1 cellular context compared by ENCODE assay signal in genomic region chr19:4229179-4229931, GRCh38.
A peak's percentile ranks its signal among the peaks of the same experiment; 100 is the strongest.
TF ChIP-seq lines count a peak whose summit lies in the region.

Gene EBI3, plus strand, starts transcription at chr19:4229523. Its CDS starts 28 bp downstream, at chr19:4229551.

TF ChIP-seq in HepG2, 621 proteins besides CTCF, POLR2A, EP300 and RAD21 (continued from another document and continues in another):
- no peak for TF ChIP-seq ZNF580 (CRISPR knock-in tag; IDR thresholded peaks at IDR 0.05; ENCODE audit: borderline replicate concordance, low read depth)
- TF ChIP-seq, protein P1, sequence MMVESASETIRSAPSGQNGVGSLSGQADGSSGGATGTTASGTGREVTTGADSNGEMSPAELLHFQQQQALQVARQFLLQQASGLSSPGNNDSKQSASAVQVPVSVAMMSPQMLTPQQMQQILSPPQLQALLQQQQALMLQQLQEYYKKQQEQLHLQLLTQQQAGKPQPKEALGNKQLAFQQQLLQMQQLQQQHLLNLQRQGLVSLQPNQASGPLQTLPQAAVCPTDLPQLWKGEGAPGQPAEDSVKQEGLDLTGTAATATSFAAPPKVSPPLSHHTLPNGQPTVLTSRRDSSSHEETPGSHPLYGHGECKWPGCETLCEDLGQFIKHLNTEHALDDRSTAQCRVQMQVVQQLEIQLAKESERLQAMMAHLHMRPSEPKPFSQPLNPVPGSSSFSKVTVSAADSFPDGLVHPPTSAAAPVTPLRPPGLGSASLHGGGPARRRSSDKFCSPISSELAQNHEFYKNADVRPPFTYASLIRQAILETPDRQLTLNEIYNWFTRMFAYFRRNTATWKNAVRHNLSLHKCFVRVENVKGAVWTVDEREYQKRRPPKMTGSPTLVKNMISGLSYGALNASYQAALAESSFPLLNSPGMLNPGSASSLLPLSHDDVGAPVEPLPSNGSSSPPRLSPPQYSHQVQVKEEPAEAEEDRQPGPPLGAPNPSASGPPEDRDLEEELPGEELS (CRISPR knock-in tag; IDR thresholded peaks at IDR 0.05), result 0 out of 2 replicates have a peak, but pooled peaks have one; percentile 16
- TF ChIP-seq ZNF251 (CRISPR knock-in tag; IDR thresholded peaks at IDR 0.05), result no peak
- TF ChIP-seq ZNF746 (CRISPR knock-in tag; IDR thresholded peaks at IDR 0.05), result peak; percentile 59; the same call in 1 of the 2 replicates
- peak; percentile 56; the same call in 1 of the 2 replicates for TF ChIP-seq ZNF501 (CRISPR knock-in tag; IDR thresholded peaks at IDR 0.05)
- TF ChIP-seq FOXC1 (CRISPR knock-in tag; IDR thresholded peaks at IDR 0.05; ENCODE audit: borderline replicate concordance), result no peak
- TF ChIP-seq ZNF280B (CRISPR knock-in tag; IDR thresholded peaks at IDR 0.05; ENCODE audit: borderline replicate concordance), result peak; percentile 76
- peak; percentile 34; the same call in 1 of the 2 replicates for TF ChIP-seq SP5 (CRISPR knock-in tag; IDR thresholded peaks at IDR 0.05; ENCODE audit: borderline replicate concordance, low read depth)
- no peak for TF ChIP-seq NFIC (IDR thresholded peaks at IDR 0.05; ENCODE audit: low read length)
- no peak for TF ChIP-seq MLX (CRISPR knock-in tag; IDR thresholded peaks at IDR 0.05)
- peak; percentile 66; the same call in 1 of the 2 replicates for TF ChIP-seq ZNF891 (CRISPR knock-in tag; IDR thresholded peaks at IDR 0.05)
- no peak for TF ChIP-seq HNRNPL (IDR thresholded peaks at IDR 0.05; ENCODE audit: low read depth, low read length)
- peak; percentile 39; the same call in 1 of the 2 replicates for TF ChIP-seq MED1 (CRISPR knock-in tag; IDR thresholded peaks at IDR 0.05)
- peak; percentile 68; the same call in 1 of the 2 replicates for TF ChIP-seq ZNF670 (CRISPR knock-in tag; IDR thresholded peaks at IDR 0.05; ENCODE audit: borderline replicate concordance)
- TF ChIP-seq, protein P2, sequence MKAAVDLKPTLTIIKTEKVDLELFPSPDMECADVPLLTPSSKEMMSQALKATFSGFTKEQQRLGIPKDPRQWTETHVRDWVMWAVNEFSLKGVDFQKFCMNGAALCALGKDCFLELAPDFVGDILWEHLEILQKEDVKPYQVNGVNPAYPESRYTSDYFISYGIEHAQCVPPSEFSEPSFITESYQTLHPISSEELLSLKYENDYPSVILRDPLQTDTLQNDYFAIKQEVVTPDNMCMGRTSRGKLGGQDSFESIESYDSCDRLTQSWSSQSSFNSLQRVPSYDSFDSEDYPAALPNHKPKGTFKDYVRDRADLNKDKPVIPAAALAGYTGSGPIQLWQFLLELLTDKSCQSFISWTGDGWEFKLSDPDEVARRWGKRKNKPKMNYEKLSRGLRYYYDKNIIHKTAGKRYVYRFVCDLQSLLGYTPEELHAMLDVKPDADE (CRISPR knock-in tag; IDR thresholded peaks at IDR 0.05), result no peak
- no peak for TF ChIP-seq KLF11 (CRISPR knock-in tag; IDR thresholded peaks at IDR 0.05)
- no peak for TF ChIP-seq ZNF766 (CRISPR knock-in tag; IDR thresholded peaks at IDR 0.05; ENCODE audit: borderline replicate concordance)
- no peak for TF ChIP-seq NFE2 (CRISPR knock-in tag; IDR thresholded peaks at IDR 0.05)
- TF ChIP-seq, protein P3, sequence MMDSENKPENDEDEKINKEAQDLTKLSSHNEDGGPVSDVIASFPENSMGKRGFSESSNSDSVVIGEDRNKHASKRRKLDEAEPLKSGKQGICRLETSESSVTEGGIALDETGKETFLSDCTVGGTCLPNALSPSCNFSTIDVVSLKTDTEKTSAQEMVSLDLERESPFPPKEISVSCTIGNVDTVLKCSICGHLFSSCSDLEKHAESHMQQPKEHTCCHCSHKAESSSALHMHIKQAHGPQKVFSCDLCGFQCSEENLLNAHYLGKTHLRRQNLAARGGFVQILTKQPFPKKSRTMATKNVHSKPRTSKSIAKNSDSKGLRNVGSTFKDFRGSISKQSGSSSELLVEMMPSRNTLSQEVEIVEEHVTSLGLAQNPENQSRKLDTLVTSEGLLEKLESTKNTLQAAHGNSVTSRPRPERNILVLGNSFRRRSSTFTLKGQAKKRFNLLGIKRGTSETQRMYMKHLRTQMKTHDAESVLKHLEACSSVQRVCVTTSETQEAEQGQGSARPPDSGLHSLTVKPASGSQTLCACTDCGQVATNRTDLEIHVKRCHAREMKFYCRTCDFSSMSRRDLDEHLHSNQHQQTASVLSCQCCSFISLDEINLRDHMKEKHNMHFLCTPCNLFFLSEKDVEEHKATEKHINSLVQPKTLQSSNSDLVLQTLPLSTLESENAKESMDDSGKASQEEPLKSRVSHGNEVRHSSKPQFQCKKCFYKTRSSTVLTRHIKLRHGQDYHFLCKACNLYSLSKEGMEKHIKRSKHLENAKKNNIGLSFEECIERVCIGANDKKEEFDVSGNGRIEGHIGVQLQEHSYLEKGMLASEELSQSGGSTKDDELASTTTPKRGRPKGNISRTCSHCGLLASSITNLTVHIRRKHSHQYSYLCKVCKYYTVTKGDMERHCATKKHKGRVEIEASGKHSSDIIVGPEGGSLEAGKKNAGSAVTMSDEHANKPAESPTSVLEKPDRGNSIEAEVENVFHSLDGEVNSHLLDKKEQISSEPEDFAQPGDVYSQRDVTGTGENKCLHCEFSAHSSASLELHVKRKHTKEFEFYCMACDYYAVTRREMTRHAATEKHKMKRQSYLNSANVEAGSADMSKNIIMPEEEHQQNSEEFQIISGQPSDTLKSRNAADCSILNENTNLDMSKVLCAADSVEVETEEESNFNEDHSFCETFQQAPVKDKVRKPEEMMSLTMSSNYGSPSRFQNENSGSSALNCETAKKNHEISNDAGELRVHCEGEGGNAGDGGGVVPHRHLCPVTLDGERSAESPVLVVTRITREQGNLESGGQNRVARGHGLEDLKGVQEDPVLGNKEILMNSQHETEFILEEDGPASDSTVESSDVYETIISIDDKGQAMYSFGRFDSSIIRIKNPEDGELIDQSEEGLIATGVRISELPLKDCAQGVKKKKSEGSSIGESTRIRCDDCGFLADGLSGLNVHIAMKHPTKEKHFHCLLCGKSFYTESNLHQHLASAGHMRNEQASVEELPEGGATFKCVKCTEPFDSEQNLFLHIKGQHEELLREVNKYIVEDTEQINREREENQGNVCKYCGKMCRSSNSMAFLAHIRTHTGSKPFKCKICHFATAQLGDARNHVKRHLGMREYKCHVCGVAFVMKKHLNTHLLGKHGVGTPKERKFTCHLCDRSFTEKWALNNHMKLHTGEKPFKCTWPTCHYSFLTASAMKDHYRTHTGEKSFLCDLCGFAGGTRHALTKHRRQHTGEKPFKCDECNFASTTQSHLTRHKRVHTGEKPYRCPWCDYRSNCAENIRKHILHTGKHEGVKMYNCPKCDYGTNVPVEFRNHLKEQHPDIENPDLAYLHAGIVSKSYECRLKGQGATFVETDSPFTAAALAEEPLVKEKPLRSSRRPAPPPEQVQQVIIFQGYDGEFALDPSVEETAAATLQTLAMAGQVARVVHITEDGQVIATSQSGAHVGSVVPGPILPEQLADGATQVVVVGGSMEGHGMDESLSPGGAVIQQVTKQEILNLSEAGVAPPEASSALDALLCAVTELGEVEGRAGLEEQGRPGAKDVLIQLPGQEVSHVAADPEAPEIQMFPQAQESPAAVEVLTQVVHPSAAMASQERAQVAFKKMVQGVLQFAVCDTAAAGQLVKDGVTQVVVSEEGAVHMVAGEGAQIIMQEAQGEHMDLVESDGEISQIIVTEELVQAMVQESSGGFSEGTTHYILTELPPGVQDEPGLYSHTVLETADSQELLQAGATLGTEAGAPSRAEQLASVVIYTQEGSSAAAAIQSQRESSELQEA (CRISPR knock-in tag; IDR thresholded peaks at IDR 0.05; ENCODE audit: not compliant biosample characterization), result peak; percentile 83
- peak; percentile 47; the same call in 1 of the 2 replicates for TF ChIP-seq ZNF292 (CRISPR knock-in tag; IDR thresholded peaks at IDR 0.05; ENCODE audit: borderline replicate concordance, low read depth)
- TF ChIP-seq KDM6A (CRISPR knock-in tag; IDR thresholded peaks at IDR 0.05; ENCODE audit: low read depth), result peak; percentile 35; the same call in 1 of the 2 replicates
- TF ChIP-seq, protein P4, sequence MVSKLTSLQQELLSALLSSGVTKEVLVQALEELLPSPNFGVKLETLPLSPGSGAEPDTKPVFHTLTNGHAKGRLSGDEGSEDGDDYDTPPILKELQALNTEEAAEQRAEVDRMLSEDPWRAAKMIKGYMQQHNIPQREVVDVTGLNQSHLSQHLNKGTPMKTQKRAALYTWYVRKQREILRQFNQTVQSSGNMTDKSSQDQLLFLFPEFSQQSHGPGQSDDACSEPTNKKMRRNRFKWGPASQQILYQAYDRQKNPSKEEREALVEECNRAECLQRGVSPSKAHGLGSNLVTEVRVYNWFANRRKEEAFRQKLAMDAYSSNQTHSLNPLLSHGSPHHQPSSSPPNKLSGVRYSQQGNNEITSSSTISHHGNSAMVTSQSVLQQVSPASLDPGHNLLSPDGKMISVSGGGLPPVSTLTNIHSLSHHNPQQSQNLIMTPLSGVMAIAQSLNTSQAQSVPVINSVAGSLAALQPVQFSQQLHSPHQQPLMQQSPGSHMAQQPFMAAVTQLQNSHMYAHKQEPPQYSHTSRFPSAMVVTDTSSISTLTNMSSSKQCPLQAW (CRISPR knock-in tag; IDR thresholded peaks at IDR 0.05), result peak; percentile 58
- peak; percentile 27; the same call in 1 of the 2 replicates for TF ChIP-seq ARHGAP35 (CRISPR knock-in tag; IDR thresholded peaks at IDR 0.05; ENCODE audit: borderline replicate concordance)
- TF ChIP-seq RBM39 (IDR thresholded peaks at IDR 0.05; ENCODE audit: low read depth, low read length, poor library complexity, severe bottlenecking), result no peak
- 0 out of 2 replicates have a peak, but pooled peaks have one; percentile 36 for TF ChIP-seq ZNF720 (CRISPR knock-in tag; IDR thresholded peaks at IDR 0.05)
- TF ChIP-seq ZFX (CRISPR knock-in tag; IDR thresholded peaks at IDR 0.05; ENCODE audit: low read depth), result 0 out of 2 replicates have a peak, but pooled peaks have one; percentile 16
- TF ChIP-seq CBX5 (CRISPR knock-in tag; IDR thresholded peaks at IDR 0.05; ENCODE audit: borderline replicate concordance), result 0 out of 2 replicates have a peak, but pooled peaks have one; percentile 14
- no peak for TF ChIP-seq SRF (IDR thresholded peaks at IDR 0.05; ENCODE audit: low read depth, low read length)
- TF ChIP-seq SALL1 (CRISPR knock-in tag; IDR thresholded peaks at IDR 0.05), result peak; percentile 67
- peak; percentile 42; the same call in 1 of the 2 replicates for TF ChIP-seq ZMYM2 (CRISPR knock-in tag; IDR thresholded peaks at IDR 0.05)
- TF ChIP-seq KDM2A (CRISPR knock-in tag; IDR thresholded peaks at IDR 0.05; ENCODE audit: borderline replicate concordance, low read depth), result 0 out of 2 replicates have a peak, but pooled peaks have one; percentile 21
- TF ChIP-seq MAZ (IDR thresholded peaks at IDR 0.05; ENCODE audit: borderline replicate concordance, low read depth, low read length), result no peak
- TF ChIP-seq MAZ (CRISPR knock-in tag; IDR thresholded peaks at IDR 0.05; ENCODE audit: low read depth), result peak; percentile 61; the same call in 1 of the 2 replicates
- TF ChIP-seq, protein P5, sequence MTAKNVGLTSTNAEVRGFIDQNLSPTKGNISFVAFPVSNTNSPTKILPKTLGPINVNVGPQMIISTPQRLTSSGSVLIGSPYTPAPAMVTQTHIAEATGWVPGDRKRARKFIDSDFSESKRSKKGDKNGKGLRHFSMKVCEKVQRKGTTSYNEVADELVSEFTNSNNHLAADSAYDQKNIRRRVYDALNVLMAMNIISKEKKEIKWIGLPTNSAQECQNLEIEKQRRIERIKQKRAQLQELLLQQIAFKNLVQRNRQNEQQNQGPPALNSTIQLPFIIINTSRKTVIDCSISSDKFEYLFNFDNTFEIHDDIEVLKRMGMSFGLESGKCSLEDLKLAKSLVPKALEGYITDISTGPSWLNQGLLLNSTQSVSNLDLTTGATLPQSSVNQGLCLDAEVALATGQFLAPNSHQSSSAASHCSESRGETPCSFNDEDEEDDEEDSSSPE (CRISPR knock-in tag; IDR thresholded peaks at IDR 0.05), result no peak
- TF ChIP-seq SRY (CRISPR knock-in tag; IDR thresholded peaks at IDR 0.05), result 0 out of 2 replicates have a peak, but pooled peaks have one; percentile 33
- TF ChIP-seq NFATC3 (CRISPR knock-in tag; IDR thresholded peaks at IDR 0.05), result no peak
- 0 out of 2 replicates have a peak, but pooled peaks have one; percentile 35 for TF ChIP-seq KDM5B (CRISPR knock-in tag; IDR thresholded peaks at IDR 0.05; ENCODE audit: borderline replicate concordance)
- TF ChIP-seq RXRB (CRISPR knock-in tag; IDR thresholded peaks at IDR 0.05; ENCODE audit: borderline replicate concordance), result peak; percentile 55; the same call in 1 of the 2 replicates
- peak; percentile 64; the same call in 1 of the 2 replicates for TF ChIP-seq ZNF567 (CRISPR knock-in tag; IDR thresholded peaks at IDR 0.05; ENCODE audit: borderline replicate concordance)
- TF ChIP-seq ZNF10 (CRISPR knock-in tag; IDR thresholded peaks at IDR 0.05; ENCODE audit: borderline replicate concordance, low read depth), result no peak
- 0 out of 2 replicates have a peak, but pooled peaks have one; percentile 34 for TF ChIP-seq ZNF564 (CRISPR knock-in tag; IDR thresholded peaks at IDR 0.05)
- TF ChIP-seq ZNF619 (CRISPR knock-in tag; IDR thresholded peaks at IDR 0.05), result 0 out of 2 replicates have a peak, but pooled peaks have one; percentile 13
- peak; percentile 30; the same call in 1 of the 2 replicates for TF ChIP-seq RXRA (CRISPR knock-in tag; IDR thresholded peaks at IDR 0.05)
- TF ChIP-seq ZNF263 (CRISPR knock-in tag; IDR thresholded peaks at IDR 0.05), result peak; percentile 93
- TF ChIP-seq ZMYM3 (CRISPR knock-in tag; IDR thresholded peaks at IDR 0.05), result peak; percentile 95
- TF ChIP-seq MAF1 (CRISPR knock-in tag; IDR thresholded peaks at IDR 0.05; ENCODE audit: borderline replicate concordance), result no peak
- TF ChIP-seq HNRNPK (IDR thresholded peaks at IDR 0.05; ENCODE audit: low read depth, low read length, poor library complexity, severe bottlenecking), result no peak
